14 cellular contexts compared by ENCODE assay signal in genomic region chr4:74658114-74658513, GRCh38.
"Had no signal": no experiment of that assay in that cellular context is flagged by ENCODE, and none has a peak within 500 bp of the region (broad histone marks: within the 10 kb centered on the region; RNA-seq: fewer than 3 reads in every experiment).

No MANE protein-coding gene starts in this region.

- H3K4me3 Mint-ChIP-seq: activated CD4-positive, alpha-beta T cell treated with anti-CD3 and anti-CD28 coated beads, Interleukin-2, amount 10 ng/mL, durations not matched to agents 7 days and 5 days; activated naive CD8-positive, alpha-beta T cell treated with anti-CD3 and anti-CD28 coated beads, Interleukin-2, amount 10 ng/mL, durations not matched to agents 7 days and 5 days; effector memory CD8-positive, alpha-beta T cell; naive B cell; neural progenitor cell; stimulated activated memory B cell treated with anti-CD40 and anti-IgM and Interleukin-4, amounts not matched to agents 10 μg/mL and 1 μg/mL and 100 μg/mL, for 72 hours; T-helper 2 cell treated with Interferon-gamma antibody and Interleukin-4, amounts not matched to agents 5 μg/mL and 100 μg/mL, for 36 hours had no signal

- H3K4me1 ChIP-seq: gastrocnemius medialis, neural progenitor cell, thyroid gland had no signal

- DNase-seq: activated CD4-positive, alpha-beta T cell treated with anti-CD3 and anti-CD28 coated beads, Interleukin-2, amount 10 ng/mL, durations not matched to agents 7 days and 5 days; activated CD4-positive, CD25-positive, alpha-beta regulatory T cell; activated CD8-positive, alpha-beta memory T cell treated with anti-CD3 and anti-CD28 coated beads for 24 hours; activated naive CD8-positive, alpha-beta T cell treated with anti-CD3 and anti-CD28 coated beads, Interleukin-2, amount 10 ng/mL, durations not matched to agents 7 days and 5 days; aorta; cerebellar nuclear complex; effector memory CD8-positive, alpha-beta T cell; gastrocnemius medialis; heart left ventricle; naive B cell; thyroid gland had no signal

- H3K9ac ChIP-seq: neural progenitor cell had no signal

- H3K27me3 Mint-ChIP-seq: effector memory CD8-positive, alpha-beta T cell had no signal

- H3K4me3 ChIP-seq: gastrocnemius medialis, heart left ventricle, neural progenitor cell, thyroid gland had no signal

- H3K4me1 Mint-ChIP-seq: activated naive CD8-positive, alpha-beta T cell treated with anti-CD3 and anti-CD28 coated beads, Interleukin-2, amount 10 ng/mL, durations not matched to agents 7 days and 5 days; naive B cell; stimulated activated memory B cell treated with anti-CD40 and anti-IgM and Interleukin-4, amounts not matched to agents 10 μg/mL and 1 μg/mL and 100 μg/mL, for 72 hours had no signal

- H3K4me2 ChIP-seq: neural progenitor cell had no signal

- H3K27me3 ChIP-seq: gastrocnemius medialis, heart left ventricle, neural progenitor cell, thyroid gland had no signal

- H2AFZ ChIP-seq: neural progenitor cell had no signal

- H3K9me3 ChIP-seq: gastrocnemius medialis, heart left ventricle, thyroid gland had no signal

- ATAC-seq: effector memory CD8-positive, alpha-beta T cell; gastrocnemius medialis; heart left ventricle; stimulated activated memory B cell treated with anti-CD40 and anti-IgM and Interleukin-4, amounts not matched to agents 10 μg/mL and 1 μg/mL and 100 μg/mL, for 72 hours had no signal

- H3K27ac ChIP-seq: gastrocnemius medialis, heart left ventricle, neural progenitor cell, thyroid gland had no signal

- H3K36me3 ChIP-seq: gastrocnemius medialis, heart left ventricle, neural progenitor cell, thyroid gland had no signal

- H3K9me3 Mint-ChIP-seq: activated CD4-positive, alpha-beta T cell treated with anti-CD3 and anti-CD28 coated beads, Interleukin-2, amount 10 ng/mL, durations not matched to agents 7 days and 5 days; activated naive CD8-positive, alpha-beta T cell treated with anti-CD3 and anti-CD28 coated beads, Interleukin-2, amount 10 ng/mL, durations not matched to agents 7 days and 5 days; naive B cell; neural progenitor cell; stimulated activated memory B cell treated with anti-CD40 and anti-IgM and Interleukin-4, amounts not matched to agents 10 μg/mL and 1 μg/mL and 100 μg/mL, for 72 hours; T-helper 2 cell treated with Interferon-gamma antibody and Interleukin-4, amounts not matched to agents 5 μg/mL and 100 μg/mL, for 36 hours had no signal

- H3K36me3 Mint-ChIP-seq: activated naive CD8-positive, alpha-beta T cell treated with anti-CD3 and anti-CD28 coated beads, Interleukin-2, amount 10 ng/mL, durations not matched to agents 7 days and 5 days; naive B cell; neural progenitor cell; stimulated activated memory B cell treated with anti-CD40 and anti-IgM and Interleukin-4, amounts not matched to agents 10 μg/mL and 1 μg/mL and 100 μg/mL, for 72 hours had no signal

- H3K27ac Mint-ChIP-seq: activated CD4-positive, alpha-beta T cell treated with anti-CD3 and anti-CD28 coated beads, Interleukin-2, amount 10 ng/mL, durations not matched to agents 7 days and 5 days; activated naive CD8-positive, alpha-beta T cell treated with anti-CD3 and anti-CD28 coated beads, Interleukin-2, amount 10 ng/mL, durations not matched to agents 7 days and 5 days; effector memory CD8-positive, alpha-beta T cell; naive B cell; neural progenitor cell; stimulated activated memory B cell treated with anti-CD40 and anti-IgM and Interleukin-4, amounts not matched to agents 10 μg/mL and 1 μg/mL and 100 μg/mL, for 72 hours; T-helper 2 cell treated with Interferon-gamma antibody and Interleukin-4, amounts not matched to agents 5 μg/mL and 100 μg/mL, for 36 hours had no signal
